In the genomic region with DNA sequence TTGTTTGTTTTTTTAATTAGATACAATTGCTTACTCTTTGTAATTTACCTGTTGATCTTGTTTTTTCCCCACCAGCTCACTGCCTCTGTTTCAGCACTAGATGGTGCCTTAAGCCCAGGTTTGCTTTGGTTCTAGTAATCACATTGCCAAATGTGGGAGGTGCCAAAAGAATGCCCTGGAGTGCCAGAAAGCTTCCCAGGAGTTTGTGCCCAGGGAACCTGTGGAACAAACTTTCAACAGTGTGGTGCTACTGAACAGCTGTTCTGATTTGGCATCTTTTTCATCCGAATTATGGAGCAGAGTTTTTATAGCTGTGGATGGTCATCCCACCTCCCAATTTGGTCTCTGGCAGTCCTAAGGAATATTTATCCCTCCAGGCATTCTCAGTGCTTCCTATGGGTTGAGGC, we compare ENCODE assay signal across 9 cellular contexts.
DNase-seq lines count a peak whose midpoint lies in the region; ATAC-seq and TF ChIP-seq lines count a peak whose summit lies in the region.
"Had no signal": no experiment of that assay in that cellular context is flagged by ENCODE, and none has a peak within 500 bp of the region (broad histone marks: within the 10 kb centered on the region; RNA-seq: fewer than 3 reads in every experiment).

No MANE protein-coding gene starts in this region.

- ATAC-seq in HG03457 (IDR thresholded peaks at IDR 0.05; ENCODE audit: unreplicated experiment) = no peak
- no peak for ATAC-seq in naive thymus-derived CD8-positive, alpha-beta T cell

- no peak overlapping the region for H3K4me3 Mint-ChIP-seq in naive thymus-derived CD8-positive, alpha-beta T cell
- H3K4me3 Mint-ChIP-seq: IgD-negative memory B cell had no signal

- H3K9ac ChIP-seq in NT2/D1 (ENCODE audit: insufficient read length, low read depth) = no peak overlapping the region

- no peak overlapping the region for H3K27ac Mint-ChIP-seq in naive thymus-derived CD8-positive, alpha-beta T cell
- H3K27ac Mint-ChIP-seq: IgD-negative memory B cell had no signal

- peaks cover 0 to 2% (median 0%) of the 10 kb centered on the region in 3 donors for H3K36me3 Mint-ChIP-seq in naive thymus-derived CD8-positive, alpha-beta T cell
- H3K36me3 Mint-ChIP-seq: IgD-negative memory B cell had no signal

- H3K27me3 ChIP-seq in HAP-1 (ENCODE audit: low read depth) (no peaks in the 10 kb centered on the region), NT2/D1 (ENCODE audit: insufficient read depth, insufficient read length) (no peaks in the 10 kb centered on the region)

- H3K27me3 Mint-ChIP-seq in naive thymus-derived CD8-positive, alpha-beta T cell = no peaks in the 10 kb centered on the region
- H3K27me3 Mint-ChIP-seq: IgD-negative memory B cell had no signal

- POLR2A ChIA-PET in naive thymus-derived CD8-positive, alpha-beta T cell (lab: Charles Lee) = no interaction called here

- H3K36me3 ChIP-seq in HAP-1 (replicated peaks) (no peaks in the 10 kb centered on the region), NT2/D1 (ENCODE audit: insufficient read depth, insufficient read length, low read length) (no peaks in the 10 kb centered on the region)

- DNase-seq in HAP-1 (ENCODE audit: low spot score in 2 of 2) (peak; percentile 38 to 59), NT2/D1 (ENCODE audit: low read depth, low spot score) (peak; percentile 46), fibroblast of pulmonary artery (ENCODE audit: low read depth) (peak; percentile 60), putamen (ENCODE audit: low spot score) (peak; percentile 10)
- DNase-seq in naive thymus-derived CD8-positive, alpha-beta T cell = no peak
- no peak for DNase-seq in stimulated activated CD4-positive, alpha-beta T cell treated with anti-CD3 and anti-CD28 coated beads, Interleukin-2, amount 100 ng/mL, for 24 hours
- DNase-seq in NK-92 treated with Interleukin-12 subunit alpha and Interleukin-12 subunit beta, amount 100 ng/mL, for 24 hours (lab: John Stamatoyannopoulos, UW) = no peak

- TF ChIP-seq CTCF in fibroblast of pulmonary artery (IDR thresholded peaks at IDR 0.05; ENCODE audit: low read length, missing control alignments) = peak; percentile 58

- in situ Hi-C loops in HAP-1 (cut with MboI; ENCODE audit: low sequenced_read_pairs) = no loop called here

- H3K4me1 ChIP-seq in HAP-1 (no peaks in the 10 kb centered on the region), NT2/D1 (ENCODE audit: insufficient read depth, insufficient read length) (no peaks in the 10 kb centered on the region)

- H3K9me3 Mint-ChIP-seq in naive thymus-derived CD8-positive, alpha-beta T cell = peaks cover 0 to 11% (median 2%) of the 10 kb centered on the region in 9 donors

- no peak overlapping the region for H3K4me3 ChIP-seq in HAP-1
- no peak overlapping the region for H3K4me3 ChIP-seq in NT2/D1 (ENCODE audit: insufficient read length, low read depth)
- H3K4me3 ChIP-seq in fibroblast of pulmonary artery (replicated peaks; ENCODE audit: low read depth, low read length) = no peak overlapping the region

- H3K9me3 ChIP-seq in HAP-1 (no peaks in the 10 kb centered on the region), NT2/D1 (ENCODE audit: insufficient read depth, low read length) (no peaks in the 10 kb centered on the region)

- H3K4me1 Mint-ChIP-seq in naive thymus-derived CD8-positive, alpha-beta T cell = no peaks in the 10 kb centered on the region
- H3K4me1 Mint-ChIP-seq: IgD-negative memory B cell had no signal

Comparison
In these comparisons a context has a peak if more than half of its experiments do, and no peak if none do; other contexts are left out.
1. DNase-seq: peak in HAP-1 (2 of 2), NT2/D1 (single experiment), fibroblast of pulmonary artery (single experiment) and putamen (single experiment); none in naive thymus-derived CD8-positive, alpha-beta T cell (0 of 10), stimulated activated CD4-positive, alpha-beta T cell treated with anti-CD3 and anti-CD28 coated beads, Interleukin-2, amount 100 ng/mL, for 24 hours (0 of 2) and NK-92 treated with Interleukin-12 subunit alpha and Interleukin-12 subunit beta, amount 100 ng/mL, for 24 hours (single experiment).